Comparison of ENCODE assay signal across 8 cellular contexts in the genomic region with DNA sequence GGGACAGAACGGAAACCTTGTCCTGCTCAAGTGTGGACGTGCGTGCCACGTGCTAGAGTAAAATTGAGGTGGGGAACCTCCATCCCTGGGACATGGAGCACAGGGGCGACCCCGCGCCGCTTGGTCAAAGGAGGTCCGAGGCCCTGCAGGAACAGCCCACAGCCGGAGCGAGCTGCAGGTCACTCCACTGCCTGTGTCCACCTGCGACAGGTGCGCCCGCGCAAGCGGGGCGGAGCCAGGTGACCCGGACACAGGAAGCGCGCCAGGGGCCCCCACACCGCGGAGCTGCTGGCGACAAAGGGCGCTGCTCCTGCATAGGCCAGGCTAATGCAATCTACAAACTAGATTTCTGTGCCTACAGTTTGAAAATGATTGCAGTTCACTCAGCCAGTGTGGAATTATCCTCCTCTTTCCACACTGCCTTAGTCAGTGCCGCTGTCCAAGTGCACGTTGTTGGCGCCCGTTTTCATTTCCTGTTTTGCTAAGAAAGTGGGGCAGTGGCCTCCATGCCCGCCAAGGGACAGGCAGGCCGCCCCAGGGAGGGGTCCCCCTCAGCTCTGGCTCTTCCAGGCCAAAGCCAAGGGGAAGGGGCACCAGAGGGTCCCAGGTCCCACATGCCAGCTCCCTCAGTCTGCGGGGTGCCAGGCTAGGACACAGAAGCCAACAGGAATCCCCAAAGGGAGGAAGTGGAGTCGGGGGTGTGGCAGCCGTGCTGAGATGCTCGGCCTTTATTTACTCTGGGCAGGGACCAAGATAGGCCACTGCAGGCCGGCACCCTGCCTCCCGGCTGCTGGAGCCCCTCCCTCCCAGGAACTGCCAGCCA. TPM values are rescaled to one million over a fixed set of nuclear protein-coding genes. Genes with fewer than 3 reads are reported as not detected.
DNase-seq lines count a peak whose midpoint lies in the region; ATAC-seq lines count a peak whose summit lies in the region.

No MANE protein-coding gene starts in this region.

- no peaks in the 10 kb centered on the region for H3K27me3 Mint-ChIP-seq in activated naive CD4-positive, alpha-beta T cell treated with anti-CD3 and anti-CD28 coated beads, Interleukin-2, amount 50 U/mL, for 24 hours

- peak overlapping the region; percentile 42 for H3K4me3 Mint-ChIP-seq in activated naive CD4-positive, alpha-beta T cell treated with anti-CD3 and anti-CD28 coated beads, Interleukin-2, amount 50 U/mL, for 24 hours

- DNase-seq in G401 (ENCODE audit: low spot score) (peak; percentile 44), NCI-H2196 treated with DMSO at 0.1 percent for 48 hours (lab: John Stamatoyannopoulos, UW; ENCODE audit: unreplicated experiment) (peak; percentile 81), left cardiac atrium (peak; percentile 78), retina (peak; percentile 40), NCI-H1930 (lab: John Stamatoyannopoulos, UW) (no peak)

- H3K36me3 Mint-ChIP-seq in activated naive CD4-positive, alpha-beta T cell treated with anti-CD3 and anti-CD28 coated beads, Interleukin-2, amount 50 U/mL, for 24 hours = peaks cover 7% of the 10 kb centered on the region

- no peaks in the 10 kb centered on the region for H3K9me3 Mint-ChIP-seq in activated naive CD4-positive, alpha-beta T cell treated with anti-CD3 and anti-CD28 coated beads, Interleukin-2, amount 50 U/mL, for 24 hours

- intact Hi-C loops in left cardiac atrium (cut with DNase I) = loop anchor here (10.0 kb wide), 1 partner anchor 122 kb away; no protein-coding TSS in a partner anchor

- peaks cover 41% of the 10 kb centered on the region for H3K4me1 Mint-ChIP-seq in activated naive CD4-positive, alpha-beta T cell treated with anti-CD3 and anti-CD28 coated beads, Interleukin-2, amount 50 U/mL, for 24 hours

- in situ Hi-C loops in G401 (cut with HindIII; ENCODE audit: low sequenced_read_pairs) = no loop called here

- H3K27ac Mint-ChIP-seq in activated naive CD4-positive, alpha-beta T cell treated with anti-CD3 and anti-CD28 coated beads, Interleukin-2, amount 50 U/mL, for 24 hours = peak overlapping the region; percentile 85

- ATAC-seq in left cardiac atrium (peak; percentile 39 to 53), GM18511 (IDR thresholded peaks at IDR 0.05; ENCODE audit: unreplicated experiment) (no peak), HG02623 (IDR thresholded peaks at IDR 0.05; ENCODE audit: unreplicated experiment) (no peak)

RNA-seq across cellular contexts. Expression of a gene that starts 4.3 kb away (rescaled TPM):
- 55.0 and 74.4 TPM in 2 replicates for total RNA-seq in G401 (2014; rRNA removed; shearing (Covaris generic))
- 10 to 100 TPM; 39.4 to 53.9 TPM for total RNA-seq in left cardiac atrium

RNA-seq across cellular contexts. Expression of a gene that starts 58.5 kb away (rescaled TPM):
- 8.6 and 11.7 TPM in 2 replicates for total RNA-seq in G401 (2014; rRNA removed; shearing (Covaris generic))
- total RNA-seq in left cardiac atrium = 10 to 100 TPM; 19.1 to 21.1 TPM

Comparison
In these comparisons a context has a peak if more than half of its experiments do, and no peak if none do; other contexts are left out.
1. DNase-seq: peak in G401 (single experiment), NCI-H2196 treated with DMSO at 0.1 percent for 48 hours (single experiment), left cardiac atrium (single experiment) and retina (single experiment); none in NCI-H1930 (0 of 2).
2. ATAC-seq: peak in left cardiac atrium (2 of 2); none in GM18511 (single experiment) and HG02623 (single experiment).